Comparison of ENCODE assay signal across 8 cellular contexts in genomic region chr9:134391319-134392231, GRCh38.
DNase-seq lines count a peak whose midpoint lies in the region; ATAC-seq lines count a peak whose summit lies in the region.

No MANE protein-coding gene starts in this region.

- H3K36me3 Mint-ChIP-seq in CD4-positive, CD25-positive, alpha-beta regulatory T cell = no peaks in the 10 kb centered on the region
- H3K36me3 Mint-ChIP-seq in activated naive CD8-positive, alpha-beta T cell treated with anti-CD3 and anti-CD28 coated beads, Interleukin-2, amount 50 U/mL, for 24 hours (ENCODE audit: low read depth) = peaks cover 3% of the 10 kb centered on the region

- H3K4me3 ChIP-seq in CD4-positive, CD25-positive, alpha-beta regulatory T cell (ENCODE audit: low read depth, low read length) = peak overlapping the region; percentile 41

- DNase-seq in CD4-positive, CD25-positive, alpha-beta regulatory T cell = peak; percentile 76 to 86 (median 78)
- DNase-seq in T follicular helper cell (ENCODE audit: low read depth) (peak; percentile 64), GF-D8 (lab: John Stamatoyannopoulos, UW) (no peak), cortex of kidney (lab: John Stamatoyannopoulos, UW) (no peak), NCI-H146 (lab: John Stamatoyannopoulos, UW) (no peak)
- DNase-seq in activated naive CD8-positive, alpha-beta T cell treated with anti-CD3 and anti-CD28 coated beads, Interleukin-2, amount 50 U/mL, for 24 hours = peak; percentile 86
- peak; percentile 81 to 86 for DNase-seq in stimulated activated CD8-positive, alpha-beta memory T cell treated with anti-CD3 and anti-CD28 coated beads, Interleukin-15, amount 100 ng/mL, for 48 hours (ENCODE audit: low read depth in 2 of 2)

- no peaks in the 10 kb centered on the region for H3K27me3 Mint-ChIP-seq in CD4-positive, CD25-positive, alpha-beta regulatory T cell
- H3K27me3 Mint-ChIP-seq in activated naive CD8-positive, alpha-beta T cell treated with anti-CD3 and anti-CD28 coated beads, Interleukin-2, amount 50 U/mL, for 24 hours = peaks cover 17% of the 10 kb centered on the region

- H3K4me1 Mint-ChIP-seq in CD4-positive, CD25-positive, alpha-beta regulatory T cell = peaks cover 0 to 64% (median 30%) of the 10 kb centered on the region in 4 donors
- peaks cover 72% of the 10 kb centered on the region for H3K4me1 Mint-ChIP-seq in activated naive CD8-positive, alpha-beta T cell treated with anti-CD3 and anti-CD28 coated beads, Interleukin-2, amount 50 U/mL, for 24 hours

- peak; percentile 69 to 80 for ATAC-seq in CD4-positive, CD25-positive, alpha-beta regulatory T cell (ENCODE audit: low read depth in 2 of 2)
- peak; percentile 28 for ATAC-seq in GM21526 (IDR thresholded peaks at IDR 0.05; ENCODE audit: low FRiP score, unreplicated experiment)
- ATAC-seq in activated naive CD8-positive, alpha-beta T cell treated with anti-CD3 and anti-CD28 coated beads, Interleukin-2, amount 50 U/mL, for 24 hours = peak; percentile 72

- H3K27ac Mint-ChIP-seq in CD4-positive, CD25-positive, alpha-beta regulatory T cell = peak overlapping the region; percentile 95 to 98 (median 97)
- H3K27ac Mint-ChIP-seq in activated naive CD8-positive, alpha-beta T cell treated with anti-CD3 and anti-CD28 coated beads, Interleukin-2, amount 50 U/mL, for 24 hours = peak overlapping the region; percentile 95

- no peaks in the 10 kb centered on the region for H3K9me3 ChIP-seq in CD4-positive, CD25-positive, alpha-beta regulatory T cell (ENCODE audit: control insufficient read depth in 2 of 2, low read length in 2 of 2)

- H3K27ac ChIP-seq in CD4-positive, CD25-positive, alpha-beta regulatory T cell (ENCODE audit: insufficient read depth, low read length, poor library complexity, severe bottlenecking) = peak overlapping the region; percentile 98

- no peaks in the 10 kb centered on the region for H3K27me3 ChIP-seq in CD4-positive, CD25-positive, alpha-beta regulatory T cell (ENCODE audit: control insufficient read depth, insufficient read depth, low read length)

- H3K4me3 Mint-ChIP-seq in CD4-positive, CD25-positive, alpha-beta regulatory T cell = peak overlapping the region; percentile 78 to 88 (median 85)
- H3K4me3 Mint-ChIP-seq in activated naive CD8-positive, alpha-beta T cell treated with anti-CD3 and anti-CD28 coated beads, Interleukin-2, amount 50 U/mL, for 24 hours = peak overlapping the region; percentile 75

- peaks cover 0 to 6% (median 1%) of the 10 kb centered on the region in 7 donors for H3K9me3 Mint-ChIP-seq in CD4-positive, CD25-positive, alpha-beta regulatory T cell
- peaks cover 8% of the 10 kb centered on the region for H3K9me3 Mint-ChIP-seq in activated naive CD8-positive, alpha-beta T cell treated with anti-CD3 and anti-CD28 coated beads, Interleukin-2, amount 50 U/mL, for 24 hours

- H3K4me1 ChIP-seq in CD4-positive, CD25-positive, alpha-beta regulatory T cell (ENCODE audit: control insufficient read depth, insufficient read depth, low read length, poor library complexity, severe bottlenecking) = peaks cover 69% of the 10 kb centered on the region

- H3K36me3 ChIP-seq in CD4-positive, CD25-positive, alpha-beta regulatory T cell (ENCODE audit: control insufficient read depth, insufficient read depth, low read length) = no peaks in the 10 kb centered on the region

Comparison
In these comparisons a context has a peak if more than half of its experiments do, and no peak if none do; other contexts are left out.
1. DNase-seq: peak in CD4-positive, CD25-positive, alpha-beta regulatory T cell (3 of 3), T follicular helper cell (single experiment), activated naive CD8-positive, alpha-beta T cell treated with anti-CD3 and anti-CD28 coated beads, Interleukin-2, amount 50 U/mL, for 24 hours (single experiment) and stimulated activated CD8-positive, alpha-beta memory T cell treated with anti-CD3 and anti-CD28 coated beads, Interleukin-15, amount 100 ng/mL, for 48 hours (2 of 2); none in GF-D8 (single experiment), cortex of kidney (single experiment) and NCI-H146 (single experiment).
2. Peak in every context shown above with its lines, with median percentiles within 50 percentile points of each other: ATAC-seq.